In the genomic region with DNA sequence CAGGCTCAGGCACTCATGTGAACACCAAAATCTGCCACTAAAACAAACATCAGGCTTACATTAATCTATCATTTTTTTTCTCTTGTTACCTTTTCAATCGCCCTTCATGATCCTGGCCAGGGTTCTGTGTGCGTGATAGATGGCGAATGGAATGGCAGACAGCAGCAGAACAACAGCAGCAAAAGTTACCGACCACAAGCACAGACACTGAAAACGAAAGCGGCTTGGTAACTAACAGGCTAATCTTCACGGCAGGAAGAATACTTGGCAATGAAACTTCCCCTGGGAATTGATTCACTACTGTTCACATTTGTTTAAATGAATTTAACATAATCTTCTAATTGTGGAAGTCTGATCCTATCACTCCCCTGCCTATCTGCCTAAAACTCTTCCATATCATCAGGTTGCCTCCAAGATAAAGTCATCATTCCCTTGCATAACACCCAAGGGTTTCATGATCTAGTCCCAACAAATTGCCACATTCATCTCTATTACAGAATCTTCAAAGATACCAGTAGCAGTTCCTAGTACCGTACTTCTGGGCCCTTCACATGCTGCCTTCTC, we compare ENCODE assay signal across 8 cellular contexts. TPM values are rescaled to one million over a fixed set of nuclear protein-coding genes. Genes with fewer than 3 reads are reported as not detected.
A peak's percentile ranks its signal among the peaks of the same experiment; 100 is the strongest.
DNase-seq lines count a peak whose midpoint lies in the region; ATAC-seq and TF ChIP-seq lines count a peak whose summit lies in the region.

No MANE protein-coding gene starts in this region.

- peak overlapping the region; percentile 13 for H3K27ac Mint-ChIP-seq in neural crest cell (ENCODE audit: unreplicated experiment)

- TF ChIP-seq CTCF in epithelial cell of esophagus (IDR thresholded peaks at IDR 0.05; ENCODE audit: insufficient read depth, low read depth, low read length, missing control alignments) (no peak), neural crest cell (conservative IDR thresholded peaks at IDR 0.05) (no peak)

- H3K36me3 Mint-ChIP-seq in neural crest cell (ENCODE audit: low read depth): peaks cover 2% of the 10 kb centered on the region

- peaks cover 42% of the 10 kb centered on the region for H3K4me1 Mint-ChIP-seq in neural crest cell

- ATAC-seq in Right ventricle myocardium inferior (peak; percentile 68), GM18867 (IDR thresholded peaks at IDR 0.05; ENCODE audit: unreplicated experiment) (no peak)

- no peak overlapping the region for H3K4me3 Mint-ChIP-seq in neural crest cell

- no peaks in the 10 kb centered on the region for H3K9me3 Mint-ChIP-seq in neural crest cell

- H3K4me3 ChIP-seq in epithelial cell of esophagus (ENCODE audit: low read length): peak overlapping the region; percentile 35

- DNase-seq in Right ventricle myocardium inferior (ENCODE audit: missing footprints): no peak
- DNase-seq in cardiac septum (ENCODE audit: low spot score): no peak
- DNase-seq in NCI-H69 (lab: John Stamatoyannopoulos, UW): peak; percentile 58
- peak; percentile 74 for DNase-seq in epithelial cell of esophagus (ENCODE audit: low read depth)
- no peak for DNase-seq in neural crest cell (ENCODE audit: low read depth, low spot score)
- no peak for DNase-seq in iPS-NIHi11 (ENCODE audit: low spot score)
- no peak for DNase-seq in SIG-M5 (lab: John Stamatoyannopoulos, UW)

- intact Hi-C loops in Right ventricle myocardium inferior (cut with DNase I) (no loop called here), cardiac septum (cut with DNase I) (no loop called here)

- H3K27me3 Mint-ChIP-seq in neural crest cell (ENCODE audit: low read depth): no peaks in the 10 kb centered on the region

RNA-seq across cellular contexts. Expression of a gene that starts 28.7 kb away (rescaled TPM):
- total RNA-seq in Right ventricle myocardium inferior (30.1 TPM), cardiac septum (51.4 TPM), neural crest cell (30.4 and 30.8 TPM in 2 replicates)

Comparison
In these comparisons a context has a peak if more than half of its experiments do, and no peak if none do; other contexts are left out.
1. DNase-seq: peak in NCI-H69 (single experiment) and epithelial cell of esophagus (single experiment); none in Right ventricle myocardium inferior (single experiment), cardiac septum (single experiment), neural crest cell (single experiment), iPS-NIHi11 (single experiment) and SIG-M5 (single experiment).